Comparison of ENCODE assay signal across 1 cellular context in genomic region chr14:24113801-24114535, GRCh38.
TF ChIP-seq lines count a peak whose summit lies in the region.

No MANE protein-coding gene starts in this region.

TF ChIP-seq in HEK293, 187 proteins besides CTCF, POLR2A, EP300 and RAD21 (continued from another document and continues in another):
- peak; percentile 45; the same call in 1 of the 2 replicates for TF ChIP-seq KLF1 (tag by site-specific recombination; IDR thresholded peaks at IDR 0.05)
- peak; percentile 53 for TF ChIP-seq SP2 (tag by site-specific recombination; IDR thresholded peaks at IDR 0.05)
- TF ChIP-seq ZNF585B (tag by site-specific recombination; IDR thresholded peaks at IDR 0.05) = no peak
- TF ChIP-seq ZBTB17 (tag by site-specific recombination; IDR thresholded peaks at IDR 0.05) = no peak
- TF ChIP-seq ZSCAN30 (tag by site-specific recombination; IDR thresholded peaks at IDR 0.05) = peak; percentile 47; the same call in 1 of the 2 replicates
- TF ChIP-seq ZNF501 (tag by site-specific recombination; IDR thresholded peaks at IDR 0.05) = 0 out of 2 replicates have a peak, but pooled peaks have one; percentile 38
- peak; percentile 87 for TF ChIP-seq GLIS2 (tag by site-specific recombination; IDR thresholded peaks at IDR 0.05)
- TF ChIP-seq ZNF518A (tag by site-specific recombination; conservative IDR thresholded peaks at IDR 0.05; ENCODE audit: low read depth) = peak; percentile 53; the same call in 1 of the 2 replicates
- TF ChIP-seq REST (tag by site-specific recombination; IDR thresholded peaks at IDR 0.05) = peak; percentile 83
- no peak for TF ChIP-seq OVOL3 (tag by site-specific recombination; IDR thresholded peaks at IDR 0.05)
- TF ChIP-seq ZNF76 (tag by site-specific recombination; IDR thresholded peaks at IDR 0.05; ENCODE audit: borderline replicate concordance, low read depth) = peak; percentile 64
- 0 out of 2 replicates have a peak, but pooled peaks have one; percentile 30 for TF ChIP-seq ZNF660 (tag by site-specific recombination; IDR thresholded peaks at IDR 0.05)
- TF ChIP-seq PRDM6 (tag by site-specific recombination; IDR thresholded peaks at IDR 0.05) = no peak
- TF ChIP-seq GLIS1 (tag by site-specific recombination; IDR thresholded peaks at IDR 0.05) = peak; percentile 75
- TF ChIP-seq TSHZ1 (tag by site-specific recombination; IDR thresholded peaks at IDR 0.05; ENCODE audit: borderline replicate concordance) = peak; percentile 27; the same call in 1 of the 2 replicates
- TF ChIP-seq ZNF23 (tag by site-specific recombination; IDR thresholded peaks at IDR 0.05; ENCODE audit: borderline replicate concordance) = no peak
- peak; percentile 52; the same call in 1 of the 2 replicates for TF ChIP-seq ZNF558 (tag by site-specific recombination; IDR thresholded peaks at IDR 0.05)
- TF ChIP-seq ZNF561 (tag by site-specific recombination; IDR thresholded peaks at IDR 0.05; ENCODE audit: borderline replicate concordance) = 0 out of 2 replicates have a peak, but pooled peaks have one; percentile 33
- no peak for TF ChIP-seq ZNF488 (tag by site-specific recombination; IDR thresholded peaks at IDR 0.05)
- peak; percentile 14; the same call in 1 of the 2 replicates for TF ChIP-seq ZNF394 (tag by site-specific recombination; IDR thresholded peaks at IDR 0.05; ENCODE audit: borderline replicate concordance)
- no peak for TF ChIP-seq HOXD13 (CRISPR knock-in tag; IDR thresholded peaks at IDR 0.05; ENCODE audit: borderline replicate concordance)
- peak; percentile 83 for TF ChIP-seq ZNF600 (tag by site-specific recombination; IDR thresholded peaks at IDR 0.05)
- TF ChIP-seq ZNF274 (IDR thresholded peaks at IDR 0.05; ENCODE audit: low read length) = no peak
- no peak for TF ChIP-seq ZNF274 (tag by site-specific recombination; IDR thresholded peaks at IDR 0.05; ENCODE audit: borderline replicate concordance)
- no peak for TF ChIP-seq ZBTB6 (tag by site-specific recombination; IDR thresholded peaks at IDR 0.05)
- no peak for TF ChIP-seq ZNF416 (tag by site-specific recombination; IDR thresholded peaks at IDR 0.05)
- no peak for TF ChIP-seq ZNF776 (tag by site-specific recombination; IDR thresholded peaks at IDR 0.05; ENCODE audit: borderline replicate concordance)
- TF ChIP-seq ZNF2 (tag by site-specific recombination; IDR thresholded peaks at IDR 0.05) = peak; percentile 48; the same call in 1 of the 2 replicates
- peak; percentile 87; the same call in 1 of the 2 replicates for TF ChIP-seq ZSCAN23 (tag by site-specific recombination; IDR thresholded peaks at IDR 0.05)
- peak; percentile 99 for TF ChIP-seq ZNF398 (tag by site-specific recombination; IDR thresholded peaks at IDR 0.05)
- TF ChIP-seq ZBTB8A (tag by site-specific recombination; IDR thresholded peaks at IDR 0.05) = 0 out of 2 replicates have a peak, but pooled peaks have one; percentile 38
- TF ChIP-seq ZNF639 (tag by site-specific recombination; IDR thresholded peaks at IDR 0.05) = peak; percentile 73; the same call in 1 of the 2 replicates
- peak; percentile 87 for TF ChIP-seq ZNF423 (tag by site-specific recombination; IDR thresholded peaks at IDR 0.05)
- peak; percentile 86 for TF ChIP-seq EGR2 (tag by site-specific recombination; IDR thresholded peaks at IDR 0.05; ENCODE audit: low read depth)
- TF ChIP-seq ZNF701 (tag by site-specific recombination; IDR thresholded peaks at IDR 0.05) = peak; percentile 97
- TF ChIP-seq ZEB2 (tag by site-specific recombination; IDR thresholded peaks at IDR 0.05) = peak; percentile 77
- TF ChIP-seq ZFP69B (tag by site-specific recombination; IDR thresholded peaks at IDR 0.05) = peak; percentile 94
- TF ChIP-seq ZNF366 (tag by site-specific recombination; conservative IDR thresholded peaks at IDR 0.05) = peak; percentile 91
